23 cellular contexts compared by ENCODE assay signal in genomic region chr5:113035096-113035495, GRCh38. TPM values are rescaled to one million over a fixed set of nuclear protein-coding genes. Genes with fewer than 3 reads are reported as not detected.
DNase-seq lines count a peak whose midpoint lies in the region; ATAC-seq and TF ChIP-seq lines count a peak whose summit lies in the region.
"Had no signal": no experiment of that assay in that cellular context is flagged by ENCODE, and none has a peak within 500 bp of the region (broad histone marks: within the 10 kb centered on the region; RNA-seq: fewer than 3 reads in every experiment).

No MANE protein-coding gene starts in this region.

- peak overlapping the region; percentile 15 for H3K27ac Mint-ChIP-seq in endodermal cell
- peak overlapping the region in 2 of 3 experiments; percentile 5 to 64 for H3K27ac Mint-ChIP-seq in nephron
- H3K27ac Mint-ChIP-seq: activated CD4-positive, alpha-beta T cell treated with anti-CD3 and anti-CD28 coated beads for 36 hours; activated naive CD4-positive, alpha-beta T cell treated with anti-CD3 and anti-CD28 coated beads, Interleukin-2, amount 10 ng/mL, durations not matched to agents 7 days and 5 days; IgD-negative memory B cell had no signal

- H3K9me3 Mint-ChIP-seq in endodermal cell (no peaks in the 10 kb centered on the region), nephron (no peaks in the 10 kb centered on the region)
- H3K9me3 Mint-ChIP-seq: activated naive CD4-positive, alpha-beta T cell treated with anti-CD3 and anti-CD28 coated beads, Interleukin-2, amount 10 ng/mL, durations not matched to agents 7 days and 5 days; activated T-cell treated with anti-CD3 and anti-CD28 coated beads, Interleukin-2, amount 50 U/mL, for 72 hours; IgD-negative memory B cell had no signal

- H3K4me3 Mint-ChIP-seq in endodermal cell: no peak overlapping the region
- H3K4me3 Mint-ChIP-seq in nephron: no peak overlapping the region
- H3K4me3 Mint-ChIP-seq: activated CD4-positive, alpha-beta T cell treated with anti-CD3 and anti-CD28 coated beads for 36 hours; activated naive CD4-positive, alpha-beta T cell treated with anti-CD3 and anti-CD28 coated beads, Interleukin-2, amount 10 ng/mL, durations not matched to agents 7 days and 5 days; activated T-cell treated with anti-CD3 and anti-CD28 coated beads, Interleukin-2, amount 50 U/mL, for 72 hours; IgD-negative memory B cell had no signal

- no peak overlapping the region for H3K4me2 ChIP-seq in BLaER1

- H3K9ac ChIP-seq in BLaER1 (no peak overlapping the region), HUES48 (ENCODE audit: low read depth, low read length) (no peak overlapping the region), endodermal cell (ENCODE audit: extremely low read depth, low read length, poor library complexity, severe bottlenecking) (no peak overlapping the region)

- H3K27me3 ChIP-seq in BLaER1 (no peaks in the 10 kb centered on the region), HUES48 (ENCODE audit: control insufficient read depth, insufficient read depth, low read length) (no peaks in the 10 kb centered on the region), endodermal cell (ENCODE audit: control insufficient read depth, insufficient read depth, low read length, poor library complexity, severe bottlenecking) (no peaks in the 10 kb centered on the region)
- H3K27me3 ChIP-seq: cardiac muscle cell, dorsolateral prefrontal cortex, gastrocnemius medialis had no signal

- H3K4me1 ChIP-seq in BLaER1 (no peaks in the 10 kb centered on the region), HUES48 (ENCODE audit: control insufficient read depth, insufficient read depth, low read length) (peaks cover 26% of the 10 kb centered on the region), endodermal cell (ENCODE audit: control insufficient read depth, insufficient read depth, low read length) (peaks cover 2% of the 10 kb centered on the region)

- WGBS in endodermal cell (ENCODE audit: insufficient coverage in 1 of 2, insufficient read length in 1 of 2), 2 experiments: 88 to 100% methylated on average over 1 of the region's 1 CpG

- H4K20me1 ChIP-seq in BLaER1: no peaks in the 10 kb centered on the region

- ATAC-seq in HG03025 (IDR thresholded peaks at IDR 0.05; ENCODE audit: low FRiP score, unreplicated experiment) (no peak), HG03175 (IDR thresholded peaks at IDR 0.05; ENCODE audit: unreplicated experiment) (no peak)
- ATAC-seq: gastrocnemius medialis, lower lobe of right lung, sciatic nerve had no signal

- H3K27ac ChIP-seq in BLaER1 (0 out of 2 replicates have a peak overlapping the region, but pooled peaks have one; percentile 2), HUES48 (ENCODE audit: low read depth, low read length) (peak overlapping the region; percentile 57), endodermal cell (ENCODE audit: low read depth, low read length) (no peak overlapping the region)
- H3K27ac ChIP-seq: C4-2B, cardiac muscle cell, dorsolateral prefrontal cortex, gastrocnemius medialis, lower lobe of right lung had no signal

- H3K36me3 Mint-ChIP-seq in endodermal cell (ENCODE audit: low read depth) (peaks cover 80% of the 10 kb centered on the region), nephron (ENCODE audit: low read depth) (peaks cover 50% of the 10 kb centered on the region)
- H3K36me3 Mint-ChIP-seq: activated naive CD4-positive, alpha-beta T cell treated with anti-CD3 and anti-CD28 coated beads, Interleukin-2, amount 10 ng/mL, durations not matched to agents 7 days and 5 days; IgD-negative memory B cell had no signal

- H3K4me1 Mint-ChIP-seq in endodermal cell: peaks cover 24% of the 10 kb centered on the region
- H3K4me1 Mint-ChIP-seq in nephron: peaks cover 38% of the 10 kb centered on the region
- H3K4me1 Mint-ChIP-seq: activated naive CD4-positive, alpha-beta T cell treated with anti-CD3 and anti-CD28 coated beads, Interleukin-2, amount 10 ng/mL, durations not matched to agents 7 days and 5 days had no signal

- H3K9me3 ChIP-seq in BLaER1 (no peaks in the 10 kb centered on the region), HUES48 (ENCODE audit: control insufficient read depth, insufficient read depth, low read length) (no peaks in the 10 kb centered on the region), endodermal cell (ENCODE audit: control insufficient read depth, low read length) (no peaks in the 10 kb centered on the region)
- H3K9me3 ChIP-seq: gastrocnemius medialis, lower lobe of right lung had no signal

- H3K27me3 Mint-ChIP-seq in endodermal cell (ENCODE audit: insufficient read depth) (no peaks in the 10 kb centered on the region), nephron (ENCODE audit: low read depth) (no peaks in the 10 kb centered on the region)
- H3K27me3 Mint-ChIP-seq: activated CD4-positive, alpha-beta T cell treated with anti-CD3 and anti-CD28 coated beads for 36 hours; activated naive CD4-positive, alpha-beta T cell treated with anti-CD3 and anti-CD28 coated beads, Interleukin-2, amount 10 ng/mL, durations not matched to agents 7 days and 5 days had no signal

- TF ChIP-seq CTCF in endodermal cell (conservative IDR thresholded peaks at IDR 0.05): no peak
- no peak for TF ChIP-seq CTCF in nephron (IDR thresholded peaks at IDR 0.05; ENCODE audit: unreplicated experiment in 3 of 3)

- DNase-seq in endodermal cell (no peak), NCI-H1694 treated with DMSO at 0.1 percent for 48 hours (lab: John Stamatoyannopoulos, UW) (no peak), Kasumi-1 (lab: John Stamatoyannopoulos, UW) (no peak)
- DNase-seq: ACHN; activated CD4-positive, alpha-beta T cell treated with anti-CD3 and anti-CD28 coated beads for 36 hours; activated naive CD4-positive, alpha-beta T cell treated with anti-CD3 and anti-CD28 coated beads, Interleukin-2, amount 10 ng/mL, durations not matched to agents 7 days and 5 days; activated T-cell treated with anti-CD3 and anti-CD28 coated beads, Interleukin-2, amount 50 U/mL, for 72 hours; dorsolateral prefrontal cortex; gastrocnemius medialis; hypothalamus; lower lobe of right lung; NCI-H1694; NCI-H774; Right ventricle myocardium superior had no signal

- no peak overlapping the region for H3K4me3 ChIP-seq in BLaER1
- H3K4me3 ChIP-seq in HUES48 (ENCODE audit: low read depth, low read length): no peak overlapping the region
- H3K4me3 ChIP-seq in endodermal cell (ENCODE audit: low read length): no peak overlapping the region
- H3K4me3 ChIP-seq: cardiac muscle cell, dorsolateral prefrontal cortex, gastrocnemius medialis, lower lobe of right lung had no signal

- H3K36me3 ChIP-seq in BLaER1 (no peaks in the 10 kb centered on the region), HUES48 (ENCODE audit: control insufficient read depth, insufficient read depth, low read length) (no peaks in the 10 kb centered on the region), endodermal cell (ENCODE audit: control insufficient read depth, insufficient read depth, low read length) (peaks cover 95% of the 10 kb centered on the region)
- H3K36me3 ChIP-seq: gastrocnemius medialis had no signal

RNA-seq across cellular contexts. Expression of gene DCP2, which starts 58.5 kb away (rescaled TPM):
- 100 to 1,000 TPM; 152 to 154 TPM for total RNA-seq in endodermal cell
- 29.1 TPM for polyA plus RNA-seq in endodermal cell (2013, experiment 1 of 2)
- polyA plus RNA-seq in endodermal cell (2013, experiment 2 of 2): 41.9 TPM
